ENCODE assay signal across 8 cellular contexts in the genomic region with DNA sequence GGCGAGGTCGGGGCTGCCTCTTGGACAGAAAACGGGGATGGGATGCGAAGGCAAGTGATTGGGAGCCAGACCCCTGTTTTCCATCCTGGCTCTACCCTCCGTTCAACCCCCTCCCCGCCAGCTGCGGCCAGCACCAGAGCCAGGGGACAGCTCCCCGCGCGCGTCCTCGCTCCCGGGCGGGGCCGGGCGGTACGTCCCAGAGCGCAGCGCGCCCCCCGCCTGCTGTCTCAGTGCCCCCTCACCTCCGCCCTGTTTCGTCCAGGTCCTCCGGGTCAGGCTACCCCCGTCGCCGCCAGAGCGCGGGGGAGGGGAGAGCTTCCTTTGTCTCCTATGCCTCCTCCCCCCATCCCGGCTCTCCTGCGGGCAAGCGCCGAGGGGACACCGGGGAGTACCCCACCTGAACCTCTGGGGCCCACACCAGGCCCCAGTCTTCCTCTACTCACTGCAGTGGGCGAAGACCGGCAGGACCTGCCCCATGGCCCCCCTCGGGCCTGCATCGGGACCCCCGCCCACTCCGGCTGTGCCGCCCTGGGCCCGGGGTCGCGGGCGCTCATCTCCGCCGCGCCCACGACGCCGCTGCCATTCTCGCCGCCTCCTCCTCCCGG. TPM values are rescaled to one million over a fixed set of nuclear protein-coding genes. Genes with fewer than 3 reads are reported as not detected.
A peak's percentile ranks its signal among the peaks of the same experiment; 100 is the strongest.
DNase-seq lines count a peak whose midpoint lies in the region; ATAC-seq and TF ChIP-seq lines count a peak whose summit lies in the region.

No MANE protein-coding gene starts in this region.

- peak overlapping the region in 2 of 6 donors; percentile 44 to 57 for H3K27ac Mint-ChIP-seq in naive B cell

- peak; percentile 53 for DNase-seq in HK-2 (ENCODE audit: unreplicated experiment)
- DNase-seq in activated CD4-positive, alpha-beta T cell treated with anti-CD3 and anti-CD28 coated beads for 48 hours = peak; percentile 45
- DNase-seq in erythroblast (lab: John Stamatoyannopoulos, UW) = peak; percentile 45 to 56
- DNase-seq in naive B cell = no peak
- no peak for DNase-seq in hippocampal formation (lab: John Stamatoyannopoulos, UW)
- no peak for DNase-seq in kidney tubule cell (ENCODE audit: low spot score)

- H3K4me1 Mint-ChIP-seq in naive B cell = peaks cover 44 to 59% (median 50%) of the 10 kb centered on the region in 3 donors

- H3K4me3 Mint-ChIP-seq in naive B cell = peak overlapping the region; percentile 65 to 88 (median 73)

- no peak for TF ChIP-seq POLR2A in GM18505 (IDR thresholded peaks at IDR 0.05; ENCODE audit: borderline replicate concordance, extremely low read depth, insufficient read depth, insufficient read length)
- no peak for TF ChIP-seq POLR2A in erythroblast (IDR thresholded peaks at IDR 0.05; ENCODE audit: low read length)

- ATAC-seq in GM18505 (IDR thresholded peaks at IDR 0.05; ENCODE audit: unreplicated experiment) = peak; percentile 11
- peak; percentile 12 to 18 for ATAC-seq in naive B cell (ENCODE audit: low read depth in 2 of 2)
- no peak for ATAC-seq in HG03565 (IDR thresholded peaks at IDR 0.05; ENCODE audit: unreplicated experiment)

- no peaks in the 10 kb centered on the region for H3K9me3 Mint-ChIP-seq in naive B cell

- H3K27me3 Mint-ChIP-seq in naive B cell = peaks cover 18 to 55% (median 36%) of the 10 kb centered on the region in 3 donors

- H3K36me3 Mint-ChIP-seq in naive B cell = no peaks in the 10 kb centered on the region

RNA-seq across cellular contexts. Expression of gene RTN2, which starts 0.4 kb away (rescaled TPM):
- under 1 TPM in 3 of 6 donors, not detected in 3; 0.28 to 0.58 (median 0.47) TPM for polyA plus RNA-seq in naive B cell (ENCODE audit: low read depth in 6 of 6)

RNA-seq across cellular contexts. Expression of gene PPM1N, which starts 1.8 kb away (rescaled TPM):
- polyA plus RNA-seq in naive B cell (ENCODE audit: low read depth in 6 of 6) = 1 to 10 TPM; 1.6 to 3.4 (median 2.4) TPM

RNA-seq across cellular contexts. Expression of gene VASP, which starts 10.8 kb away (rescaled TPM):
- polyA plus RNA-seq in naive B cell (ENCODE audit: low read depth in 6 of 6) = 10 to 100 TPM; 51.5 to 87.2 (median 64.3) TPM

RNA-seq across cellular contexts. Expression of gene FOSB, which starts 28.7 kb away (rescaled TPM):
- 100 to 1,000 TPM in 1 of 6 donors, 10 to 100 TPM in 5; 26.6 to 110 (median 82.1) TPM for polyA plus RNA-seq in naive B cell (ENCODE audit: low read depth in 6 of 6)

Comparison
In these comparisons a context has a peak if more than half of its experiments do, and no peak if none do; other contexts are left out.
1. DNase-seq: peak in HK-2 (single experiment), activated CD4-positive, alpha-beta T cell treated with anti-CD3 and anti-CD28 coated beads for 48 hours (single experiment) and erythroblast (2 of 2); none in naive B cell (single experiment), hippocampal formation (0 of 2) and kidney tubule cell (single experiment).